ENCODE assay signal across 8 cellular contexts in the genomic region with DNA sequence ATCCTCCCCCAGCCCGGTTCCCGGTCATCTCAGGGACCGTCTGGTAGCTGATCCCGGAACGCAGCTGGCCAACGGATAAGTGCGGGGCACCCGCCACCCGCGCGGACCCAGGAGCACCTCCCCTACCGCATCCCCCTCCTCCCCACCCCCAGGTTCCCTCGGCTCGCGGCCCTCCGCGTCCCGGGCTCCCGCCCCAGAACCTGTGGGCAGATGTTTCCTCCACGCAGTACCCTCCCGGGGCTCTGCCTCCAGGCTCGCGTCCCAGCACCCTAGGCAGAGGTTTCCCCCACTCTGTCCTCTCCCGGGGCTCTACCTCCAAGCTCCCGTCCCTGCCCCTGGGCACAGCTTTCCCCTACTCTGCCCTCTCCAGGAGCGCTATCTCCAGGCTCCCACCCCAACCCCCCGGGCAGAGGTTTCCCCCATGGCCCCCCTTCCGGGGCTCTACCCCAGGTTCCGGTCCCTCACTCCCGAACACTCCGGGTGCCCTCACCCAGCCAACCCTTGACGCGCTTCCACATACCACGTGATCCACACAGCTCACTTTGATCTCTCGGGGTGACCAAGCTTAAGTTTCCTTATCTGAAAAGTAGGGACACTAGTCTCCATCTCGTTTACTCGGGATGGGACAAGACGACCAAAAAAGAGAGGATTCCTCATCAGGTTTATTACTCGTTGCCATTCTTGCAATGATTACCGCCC. TPM values are rescaled to one million over a fixed set of nuclear protein-coding genes. Genes with fewer than 3 reads are reported as not detected.
DNase-seq lines count a peak whose midpoint lies in the region; ATAC-seq and TF ChIP-seq lines count a peak whose summit lies in the region.

CCDC38 (minus strand) TSS at position 83 of the 699 bp plus-strand sequence. CDS start 6,105 bp downstream, outside the sequence.

- peak within 1 kb of the TSS; percentile 72 for H3K4me3 ChIP-seq in AG04450 (ENCODE audit: low read depth, low read length)
- peak within 1 kb of the TSS; percentile 67 for H3K4me3 ChIP-seq in kidney epithelial cell (ENCODE audit: low read depth, low read length)

- H3K27ac ChIP-seq in AG04450 (ENCODE audit: low read depth, low read length) = no peak within 1 kb of the TSS

- no peak for DNase-seq in AG04450 (ENCODE audit: low read depth, low spot score)
- peak; percentile 74 for DNase-seq in NCI-H2227 (lab: John Stamatoyannopoulos, UW; ENCODE audit: unreplicated experiment)
- peak; percentile 56 to 66 (median 63) for DNase-seq in activated CD4-positive, CD25-positive, alpha-beta regulatory T cell (lab: John Stamatoyannopoulos, UW)
- DNase-seq in central memory CD8-positive, alpha-beta T cell (ENCODE audit: low spot score in 2 of 2) = peak; percentile 56 to 69
- no peak for DNase-seq in kidney epithelial cell (ENCODE audit: low read depth)
- peak; percentile 57 to 58 for DNase-seq in stimulated activated CD4-positive, alpha-beta T cell treated with anti-CD3 and anti-CD28 coated beads, Interleukin-1b, Interleukin-23, amount 100 ng/mL, for 1 hour (ENCODE audit: low read depth in 2 of 2)

- peaks cover 11% of the 10 kb centered on the region for H3K4me1 Mint-ChIP-seq in central memory CD8-positive, alpha-beta T cell

- POLR2A ChIA-PET in AG04450 (lab: Yijun Ruan, JAX) = no interaction called here

- ATAC-seq in GM18907 (IDR thresholded peaks at IDR 0.05; ENCODE audit: unreplicated experiment) (peak; percentile 99), HG03108 (IDR thresholded peaks at IDR 0.05; ENCODE audit: unreplicated experiment) (peak; percentile 99)
- ATAC-seq in central memory CD8-positive, alpha-beta T cell (replicated peaks; ENCODE audit: extremely low read depth, poor library complexity, severe bottlenecking) = peak; percentile 95

- no peaks in the 10 kb centered on the region for H3K27me3 Mint-ChIP-seq in central memory CD8-positive, alpha-beta T cell

- H3K9me3 ChIP-seq in AG04450 (ENCODE audit: control insufficient read depth, insufficient read depth, low read length) = no peaks in the 10 kb centered on the region

- peaks cover 7% of the 10 kb centered on the region for H3K36me3 Mint-ChIP-seq in central memory CD8-positive, alpha-beta T cell (ENCODE audit: insufficient read depth)

- peak within 1 kb of the TSS; percentile 84 for H3K27ac Mint-ChIP-seq in central memory CD8-positive, alpha-beta T cell (ENCODE audit: low read depth)

- H3K27me3 ChIP-seq in AG04450 (ENCODE audit: control insufficient read depth, insufficient read depth, low read length) (no peaks in the 10 kb centered on the region), kidney epithelial cell (ENCODE audit: control insufficient read depth, insufficient read depth, low read length) (no peaks in the 10 kb centered on the region)

- no peaks in the 10 kb centered on the region for H3K36me3 ChIP-seq in kidney epithelial cell (ENCODE audit: control insufficient read depth, insufficient read depth, low read length)

- H3K4me3 Mint-ChIP-seq in central memory CD8-positive, alpha-beta T cell = peak within 1 kb of the TSS; percentile 92

- TF ChIP-seq CTCF in AG04450 (IDR thresholded peaks at IDR 0.05; ENCODE audit: low read depth, low read length) = no peak
- no peak for TF ChIP-seq CTCF in kidney epithelial cell (IDR thresholded peaks at IDR 0.05; ENCODE audit: insufficient read depth, low read length, poor library complexity, severe bottlenecking)

- CTCF ChIA-PET in AG04450 (lab: Charles Lee) = interaction anchor here (0.6 to 2.9 kb wide), 5 partner anchors 13 to 273 kb away, joined by 3 to 17 read pairs (median 3); no protein-coding TSS in a partner anchor

- no peaks in the 10 kb centered on the region for H3K9me3 Mint-ChIP-seq in central memory CD8-positive, alpha-beta T cell

RNA-seq across cellular contexts. Expression of gene CCDC38, which starts in this region (rescaled TPM):
- polyA plus RNA-seq in AG04450 (2011; rRNA removed) = not detected in 2 replicates
- not detected in 2 replicates for polyA minus RNA-seq in AG04450 (2011; rRNA and poly(A)+ RNA removed)
- 0.07 TPM in 1 of 2 replicates, not detected in the other for total RNA-seq in kidney epithelial cell

Comparison
In these comparisons a context has a peak if more than half of its experiments do, and no peak if none do; other contexts are left out.
1. DNase-seq: peak in NCI-H2227 (single experiment), activated CD4-positive, CD25-positive, alpha-beta regulatory T cell (4 of 4), central memory CD8-positive, alpha-beta T cell (2 of 2) and stimulated activated CD4-positive, alpha-beta T cell treated with anti-CD3 and anti-CD28 coated beads, Interleukin-1b, Interleukin-23, amount 100 ng/mL, for 1 hour (2 of 2); none in AG04450 (single experiment) and kidney epithelial cell (single experiment).
2. Peak in every context shown above with its lines, with median percentiles within 50 percentile points of each other: ATAC-seq.